In the genomic region with DNA sequence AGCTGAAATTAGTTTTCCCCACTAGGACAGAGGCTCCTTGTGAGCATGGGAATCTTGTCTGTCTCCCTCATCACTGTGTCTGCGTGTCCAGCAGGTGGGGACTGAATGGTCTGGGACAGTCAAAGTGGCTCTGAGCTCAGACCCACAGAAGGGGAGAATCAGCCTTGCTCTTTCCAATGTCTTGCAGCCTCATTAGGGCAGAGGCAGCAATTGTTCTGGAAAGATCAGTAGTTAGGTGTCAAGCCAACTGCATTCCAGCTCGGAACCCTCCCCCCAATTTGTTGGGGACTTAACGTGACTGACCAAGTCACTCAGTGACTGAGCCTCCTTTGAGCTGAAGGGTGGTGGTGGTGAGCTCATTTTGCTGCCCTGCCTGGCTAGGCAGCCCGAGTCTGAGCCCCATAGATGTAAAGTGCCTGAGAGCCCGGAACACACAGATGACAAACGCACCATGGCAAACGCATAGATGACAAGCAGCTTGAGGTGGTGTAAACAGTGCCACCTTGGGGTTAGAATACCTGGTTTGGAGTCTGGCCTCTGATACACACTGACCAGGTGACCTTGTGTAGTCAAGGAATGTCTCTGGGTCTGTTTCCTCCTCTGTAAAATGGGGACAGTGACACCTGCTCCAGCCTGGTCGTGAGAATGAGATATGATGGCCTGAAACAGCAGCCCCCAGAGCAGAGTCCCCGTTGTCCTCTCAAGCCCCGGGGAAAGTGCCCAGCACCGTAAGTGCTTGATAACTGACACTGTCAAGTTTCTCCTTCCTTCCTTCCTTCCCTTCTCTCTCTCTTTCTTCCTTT, we compare ENCODE assay signal across 1 cellular context.
TF ChIP-seq lines count a peak whose summit lies in the region.

No MANE protein-coding gene starts in this region.

TF ChIP-seq in GM23338, 12 proteins besides CTCF, POLR2A, EP300 and RAD21:
- TF ChIP-seq, protein P1, sequence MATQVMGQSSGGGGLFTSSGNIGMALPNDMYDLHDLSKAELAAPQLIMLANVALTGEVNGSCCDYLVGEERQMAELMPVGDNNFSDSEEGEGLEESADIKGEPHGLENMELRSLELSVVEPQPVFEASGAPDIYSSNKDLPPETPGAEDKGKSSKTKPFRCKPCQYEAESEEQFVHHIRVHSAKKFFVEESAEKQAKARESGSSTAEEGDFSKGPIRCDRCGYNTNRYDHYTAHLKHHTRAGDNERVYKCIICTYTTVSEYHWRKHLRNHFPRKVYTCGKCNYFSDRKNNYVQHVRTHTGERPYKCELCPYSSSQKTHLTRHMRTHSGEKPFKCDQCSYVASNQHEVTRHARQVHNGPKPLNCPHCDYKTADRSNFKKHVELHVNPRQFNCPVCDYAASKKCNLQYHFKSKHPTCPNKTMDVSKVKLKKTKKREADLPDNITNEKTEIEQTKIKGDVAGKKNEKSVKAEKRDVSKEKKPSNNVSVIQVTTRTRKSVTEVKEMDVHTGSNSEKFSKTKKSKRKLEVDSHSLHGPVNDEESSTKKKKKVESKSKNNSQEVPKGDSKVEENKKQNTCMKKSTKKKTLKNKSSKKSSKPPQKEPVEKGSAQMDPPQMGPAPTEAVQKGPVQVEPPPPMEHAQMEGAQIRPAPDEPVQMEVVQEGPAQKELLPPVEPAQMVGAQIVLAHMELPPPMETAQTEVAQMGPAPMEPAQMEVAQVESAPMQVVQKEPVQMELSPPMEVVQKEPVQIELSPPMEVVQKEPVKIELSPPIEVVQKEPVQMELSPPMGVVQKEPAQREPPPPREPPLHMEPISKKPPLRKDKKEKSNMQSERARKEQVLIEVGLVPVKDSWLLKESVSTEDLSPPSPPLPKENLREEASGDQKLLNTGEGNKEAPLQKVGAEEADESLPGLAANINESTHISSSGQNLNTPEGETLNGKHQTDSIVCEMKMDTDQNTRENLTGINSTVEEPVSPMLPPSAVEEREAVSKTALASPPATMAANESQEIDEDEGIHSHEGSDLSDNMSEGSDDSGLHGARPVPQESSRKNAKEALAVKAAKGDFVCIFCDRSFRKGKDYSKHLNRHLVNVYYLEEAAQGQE (IDR thresholded peaks at IDR 0.05; ENCODE audit: unreplicated experiment) = no peak
- TF ChIP-seq STAT1 (IDR thresholded peaks at IDR 0.05; ENCODE audit: unreplicated experiment) (no peak), CREB1 (CRISPR knock-in tag; IDR thresholded peaks at IDR 0.05; ENCODE audit: low read depth) (no peak), EZH2 (IDR thresholded peaks at IDR 0.05; ENCODE audit: low read depth, unreplicated experiment) (no peak), EZH2phosphoT487 (IDR thresholded peaks at IDR 0.05; ENCODE audit: unreplicated experiment) (no peak), POLR2AphosphoS5 (IDR thresholded peaks at IDR 0.05; ENCODE audit: low read depth) (no peak), ZNF114 (CRISPR knock-in tag; IDR thresholded peaks at IDR 0.05) (no peak), NANOG (IDR thresholded peaks at IDR 0.05; ENCODE audit: borderline replicate concordance) (no peak), ZNF331 (CRISPR knock-in tag; IDR thresholded peaks at IDR 0.05; ENCODE audit: low read depth) (no peak), JUNB (IDR thresholded peaks at IDR 0.05; ENCODE audit: unreplicated experiment) (no peak)
- TF ChIP-seq, protein P2, sequence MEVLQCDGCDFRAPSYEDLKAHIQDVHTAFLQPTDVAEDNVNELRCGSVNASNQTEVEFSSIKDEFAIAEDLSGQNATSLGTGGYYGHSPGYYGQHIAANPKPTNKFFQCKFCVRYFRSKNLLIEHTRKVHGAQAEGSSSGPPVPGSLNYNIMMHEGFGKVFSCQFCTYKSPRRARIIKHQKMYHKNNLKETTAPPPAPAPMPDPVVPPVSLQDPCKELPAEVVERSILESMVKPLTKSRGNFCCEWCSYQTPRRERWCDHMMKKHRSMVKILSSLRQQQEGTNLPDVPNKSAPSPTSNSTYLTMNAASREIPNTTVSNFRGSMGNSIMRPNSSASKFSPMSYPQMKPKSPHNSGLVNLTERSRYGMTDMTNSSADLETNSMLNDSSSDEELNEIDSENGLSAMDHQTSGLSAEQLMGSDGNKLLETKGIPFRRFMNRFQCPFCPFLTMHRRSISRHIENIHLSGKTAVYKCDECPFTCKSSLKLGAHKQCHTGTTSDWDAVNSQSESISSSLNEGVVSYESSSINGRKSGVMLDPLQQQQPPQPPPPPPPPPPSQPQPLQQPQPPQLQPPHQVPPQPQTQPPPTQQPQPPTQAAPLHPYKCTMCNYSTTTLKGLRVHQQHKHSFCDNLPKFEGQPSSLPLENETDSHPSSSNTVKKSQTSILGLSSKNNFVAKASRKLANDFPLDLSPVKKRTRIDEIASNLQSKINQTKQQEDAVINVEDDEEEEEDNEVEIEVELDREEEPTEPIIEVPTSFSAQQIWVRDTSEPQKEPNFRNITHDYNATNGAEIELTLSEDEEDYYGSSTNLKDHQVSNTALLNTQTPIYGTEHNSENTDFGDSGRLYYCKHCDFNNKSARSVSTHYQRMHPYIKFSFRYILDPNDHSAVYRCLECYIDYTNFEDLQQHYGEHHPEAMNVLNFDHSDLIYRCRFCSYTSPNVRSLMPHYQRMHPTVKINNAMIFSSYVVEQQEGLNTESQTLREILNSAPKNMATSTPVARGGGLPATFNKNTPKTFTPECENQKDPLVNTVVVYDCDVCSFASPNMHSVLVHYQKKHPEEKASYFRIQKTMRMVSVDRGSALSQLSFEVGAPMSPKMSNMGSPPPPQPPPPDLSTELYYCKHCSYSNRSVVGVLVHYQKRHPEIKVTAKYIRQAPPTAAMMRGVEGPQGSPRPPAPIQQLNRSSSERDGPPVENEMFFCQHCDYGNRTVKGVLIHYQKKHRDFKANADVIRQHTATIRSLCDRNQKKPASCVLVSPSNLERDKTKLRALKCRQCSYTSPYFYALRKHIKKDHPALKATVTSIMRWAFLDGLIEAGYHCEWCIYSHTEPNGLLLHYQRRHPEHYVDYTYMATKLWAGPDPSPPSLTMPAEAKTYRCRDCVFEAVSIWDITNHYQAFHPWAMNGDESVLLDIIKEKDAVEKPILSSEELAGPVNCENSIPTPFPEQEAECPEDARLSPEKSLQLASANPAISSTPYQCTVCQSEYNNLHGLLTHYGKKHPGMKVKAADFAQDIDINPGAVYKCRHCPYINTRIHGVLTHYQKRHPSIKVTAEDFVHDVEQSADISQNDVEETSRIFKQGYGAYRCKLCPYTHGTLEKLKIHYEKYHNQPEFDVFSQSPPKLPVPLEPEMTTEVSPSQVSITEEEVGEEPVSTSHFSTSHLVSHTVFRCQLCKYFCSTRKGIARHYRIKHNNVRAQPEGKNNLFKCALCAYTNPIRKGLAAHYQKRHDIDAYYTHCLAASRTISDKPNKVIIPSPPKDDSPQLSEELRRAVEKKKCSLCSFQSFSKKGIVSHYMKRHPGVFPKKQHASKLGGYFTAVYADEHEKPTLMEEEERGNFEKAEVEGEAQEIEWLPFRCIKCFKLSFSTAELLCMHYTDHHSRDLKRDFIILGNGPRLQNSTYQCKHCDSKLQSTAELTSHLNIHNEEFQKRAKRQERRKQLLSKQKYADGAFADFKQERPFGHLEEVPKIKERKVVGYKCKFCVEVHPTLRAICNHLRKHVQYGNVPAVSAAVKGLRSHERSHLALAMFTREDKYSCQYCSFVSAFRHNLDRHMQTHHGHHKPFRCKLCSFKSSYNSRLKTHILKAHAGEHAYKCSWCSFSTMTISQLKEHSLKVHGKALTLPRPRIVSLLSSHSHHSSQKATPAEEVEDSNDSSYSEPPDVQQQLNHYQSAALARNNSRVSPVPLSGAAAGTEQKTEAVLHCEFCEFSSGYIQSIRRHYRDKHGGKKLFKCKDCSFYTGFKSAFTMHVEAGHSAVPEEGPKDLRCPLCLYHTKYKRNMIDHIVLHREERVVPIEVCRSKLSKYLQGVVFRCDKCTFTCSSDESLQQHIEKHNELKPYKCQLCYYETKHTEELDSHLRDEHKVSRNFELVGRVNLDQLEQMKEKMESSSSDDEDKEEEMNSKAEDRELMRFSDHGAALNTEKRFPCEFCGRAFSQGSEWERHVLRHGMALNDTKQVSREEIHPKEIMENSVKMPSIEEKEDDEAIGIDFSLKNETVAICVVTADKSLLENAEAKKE (CRISPR knock-in tag; IDR thresholded peaks at IDR 0.05) = no peak
- TF ChIP-seq, protein P3, sequence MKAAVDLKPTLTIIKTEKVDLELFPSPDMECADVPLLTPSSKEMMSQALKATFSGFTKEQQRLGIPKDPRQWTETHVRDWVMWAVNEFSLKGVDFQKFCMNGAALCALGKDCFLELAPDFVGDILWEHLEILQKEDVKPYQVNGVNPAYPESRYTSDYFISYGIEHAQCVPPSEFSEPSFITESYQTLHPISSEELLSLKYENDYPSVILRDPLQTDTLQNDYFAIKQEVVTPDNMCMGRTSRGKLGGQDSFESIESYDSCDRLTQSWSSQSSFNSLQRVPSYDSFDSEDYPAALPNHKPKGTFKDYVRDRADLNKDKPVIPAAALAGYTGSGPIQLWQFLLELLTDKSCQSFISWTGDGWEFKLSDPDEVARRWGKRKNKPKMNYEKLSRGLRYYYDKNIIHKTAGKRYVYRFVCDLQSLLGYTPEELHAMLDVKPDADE (IDR thresholded peaks at IDR 0.05) = no peak
